Comparison of ENCODE assay signal across 18 cellular contexts in genomic region chr2:146677280-146677679, GRCh38.
A peak's percentile ranks its signal among the peaks of the same experiment; 100 is the strongest.
DNase-seq lines count a peak whose midpoint lies in the region; ATAC-seq, FAIRE-seq and TF ChIP-seq lines count a peak whose summit lies in the region.
"Had no signal": no experiment of that assay in that cellular context is flagged by ENCODE, and none has a peak within 500 bp of the region (broad histone marks: within the 10 kb centered on the region; RNA-seq: fewer than 3 reads in every experiment).

No MANE protein-coding gene starts in this region.

- BruUV-seq in HepG2 (replicated peaks; lab: Mats Ljungman, UMichigan), result no TSS peak

- 0 out of 2 replicates have a peak, but pooled peaks have one; percentile 17 for TF ChIP-seq CTCF in HepG2 (CRISPR knock-in tag; IDR thresholded peaks at IDR 0.05)
- peak in 1 of 4 donors; percentile 10 for TF ChIP-seq CTCF in right lobe of liver (IDR thresholded peaks at IDR 0.05)
- TF ChIP-seq CTCF in epithelial cell of proximal tubule (conservative IDR thresholded peaks at IDR 0.05; ENCODE audit: low read depth, low read length), result peak; percentile 46
- TF ChIP-seq CTCF in gastroesophageal sphincter (IDR thresholded peaks at IDR 0.05), result no peak

- in situ Hi-C loops in HepG2 (cut with HindIII; ENCODE audit: extremely low pct_ligation_motif_present, low pct_unique_long_range_greater_than_20kb), result no loop called here
- in situ Hi-C loops in SK-MEL-5 (cut with HindIII; ENCODE audit: low pct_unique_long_range_greater_than_20kb, low sequenced_read_pairs), result no loop called here

- TF ChIP-seq POLR2A in HepG2 (IDR thresholded peaks at IDR 0.05; ENCODE audit: insufficient read depth in 1 of 2, low read depth in 2 of 2, low read length in 2 of 2) (no peak), right lobe of liver (IDR thresholded peaks at IDR 0.05) (no peak), gastroesophageal sphincter (IDR thresholded peaks at IDR 0.05) (no peak)

- no peaks in the 10 kb centered on the region for H3K9me3 ChIP-seq in HepG2 (ENCODE audit: low read length)
- H3K9me3 ChIP-seq in right lobe of liver, result no peaks in the 10 kb centered on the region
- H3K9me3 ChIP-seq in gastroesophageal sphincter, result no peaks in the 10 kb centered on the region
- H3K9me3 ChIP-seq: colonic mucosa had no signal

- POLR2A ChIA-PET in HepG2 (lab: Yijun Ruan, JAX), result no interaction called here

- CTCF ChIA-PET in HepG2 (lab: Yijun Ruan, JAX; ENCODE audit: low intra/inter-chr PET ratio, low total read pairs), result no interaction called here

- no peaks in the 10 kb centered on the region for H3K79me2 ChIP-seq in HepG2 (ENCODE audit: insufficient read depth, low read length)

- H3K4me1 ChIP-seq in HepG2 (ENCODE audit: insufficient read depth, low read length), result no peaks in the 10 kb centered on the region
- H3K4me1 ChIP-seq in right lobe of liver, result no peaks in the 10 kb centered on the region
- H3K4me1 ChIP-seq in gastroesophageal sphincter, result no peaks in the 10 kb centered on the region
- H3K4me1 ChIP-seq: colonic mucosa had no signal

- TF ChIP-seq EP300 in HepG2 (IDR thresholded peaks at IDR 0.05; ENCODE audit: low read depth in 2 of 2, low read length in 2 of 2), result no peak
- no peak for TF ChIP-seq EP300 in HepG2 (CRISPR knock-in tag; IDR thresholded peaks at IDR 0.05; ENCODE audit: borderline replicate concordance)
- TF ChIP-seq EP300 in gastroesophageal sphincter (IDR thresholded peaks at IDR 0.05), result no peak

- no peaks in the 10 kb centered on the region for H4K20me1 ChIP-seq in HepG2 (ENCODE audit: insufficient read depth, low read length)

- ATAC-seq in HepG2 (peak; percentile 80), right lobe of liver (no peak), gastroesophageal sphincter (no peak)
- ATAC-seq: Panc1 had no signal

- no peak overlapping the region for H3K4me2 ChIP-seq in HepG2 (ENCODE audit: low read depth, low read length)

- H3K36me3 ChIP-seq in HepG2 (replicated peaks in 1 of 2; ENCODE audit: control insufficient read depth in 1 of 2, insufficient read depth in 2 of 2, low read length in 2 of 2), result no peaks in the 10 kb centered on the region
- H3K36me3 ChIP-seq in right lobe of liver, result no peaks in the 10 kb centered on the region
- no peaks in the 10 kb centered on the region for H3K36me3 ChIP-seq in gastroesophageal sphincter
- H3K36me3 ChIP-seq: colonic mucosa had no signal

- no peak overlapping the region for H3K27ac ChIP-seq in HepG2 (ENCODE audit: extremely low read length, insufficient read depth, low read length)
- no peak overlapping the region for H3K27ac ChIP-seq in right lobe of liver
- H3K27ac ChIP-seq in gastroesophageal sphincter, result no peak overlapping the region
- H3K27ac ChIP-seq: colonic mucosa had no signal

- no peak for TF ChIP-seq RAD21 in HepG2 (CRISPR knock-in tag; IDR thresholded peaks at IDR 0.05)

- H2AFZ ChIP-seq in HepG2 (ENCODE audit: low read length), result no peak overlapping the region

- FAIRE-seq in HepG2 (lab: Jason Lieb, UNC) (no peak), urothelium cell line (lab: Jason Lieb, UNC) (no peak)

- H3K9ac ChIP-seq in HepG2 (ENCODE audit: insufficient read depth, low read depth, low read length), result no peak overlapping the region

- intact Hi-C loops in HepG2 (cut with micrococcal nuclease; ENCODE audit: unreplicated experiment) (no loop called here), right lobe of liver (cut with DNase I) (no loop called here)

- H3K27me3 ChIP-seq in HepG2 (ENCODE audit: control insufficient read depth in 1 of 2, insufficient read depth in 2 of 2, low read length in 2 of 2) (no peaks in the 10 kb centered on the region), right lobe of liver (no peaks in the 10 kb centered on the region), gastroesophageal sphincter (no peaks in the 10 kb centered on the region)
- H3K27me3 ChIP-seq: colonic mucosa had no signal

- DNase-seq in HepG2 (ENCODE audit: low spot score), result peak; percentile 6
- DNase-seq in right lobe of liver, result no peak
- DNase-seq in SK-MEL-5 (ENCODE audit: low read depth, low spot score), result peak; percentile 34
- DNase-seq in epithelial cell of proximal tubule (ENCODE audit: low read depth), result no peak
- no peak for DNase-seq in RPMI8226
- no peak for DNase-seq in urothelium cell line (ENCODE audit: low spot score)
- DNase-seq in DMS79 treated with DMSO at 0.1 percent for 48 hours (lab: John Stamatoyannopoulos, UW), result no peak
- DNase-seq: activated CD8-positive, alpha-beta memory T cell treated with anti-CD3 and anti-CD28 coated beads for 24 hours; amygdala; colonic mucosa; head of caudate nucleus; NCI-H2081 treated with DMSO at 0.1 percent for 48 hours; NCI-H526 treated with DMSO at 0.1 percent for 48 hours; nucleus accumbens; stimulated activated CD4-positive, alpha-beta T cell treated with anti-CD3 and anti-CD28 coated beads, Interleukin-4, amount 100 ng/mL, for 1 hour; substantia nigra had no signal

- no peak overlapping the region for H3K4me3 ChIP-seq in HepG2 (replicated peaks in 1 of 3; ENCODE audit: insufficient read depth in 1 of 3, low read depth in 2 of 3, low read length in 3 of 3)
- no peak overlapping the region for H3K4me3 ChIP-seq in right lobe of liver
- no peak overlapping the region for H3K4me3 ChIP-seq in epithelial cell of proximal tubule (ENCODE audit: low read depth, low read length)
- H3K4me3 ChIP-seq in gastroesophageal sphincter, result no peak overlapping the region
- H3K4me3 ChIP-seq: colonic mucosa had no signal

TF ChIP-seq in HepG2, 621 proteins besides CTCF, POLR2A, EP300 and RAD21:
- TF ChIP-seq IRF9 (CRISPR knock-in tag; IDR thresholded peaks at IDR 0.05; ENCODE audit: borderline replicate concordance) (no peak), ESRRA (CRISPR knock-in tag; IDR thresholded peaks at IDR 0.05; ENCODE audit: low read depth) (no peak), TEAD2 (CRISPR knock-in tag; IDR thresholded peaks at IDR 0.05) (no peak), YEATS2 (CRISPR knock-in tag; IDR thresholded peaks at IDR 0.05; ENCODE audit: borderline replicate concordance) (no peak)

Comparison
In these comparisons a context has a peak if more than half of its experiments do, and no peak if none do; other contexts are left out.
1. DNase-seq: peak in HepG2 (single experiment) and SK-MEL-5 (single experiment); none in right lobe of liver (0 of 3), epithelial cell of proximal tubule (single experiment), RPMI8226 (single experiment), urothelium cell line (single experiment) and DMS79 treated with DMSO at 0.1 percent for 48 hours (single experiment).
2. CTCF ChIP-seq: peak in HepG2 (single experiment) and epithelial cell of proximal tubule (single experiment); none in gastroesophageal sphincter (0 of 4).